In the genomic region with DNA sequence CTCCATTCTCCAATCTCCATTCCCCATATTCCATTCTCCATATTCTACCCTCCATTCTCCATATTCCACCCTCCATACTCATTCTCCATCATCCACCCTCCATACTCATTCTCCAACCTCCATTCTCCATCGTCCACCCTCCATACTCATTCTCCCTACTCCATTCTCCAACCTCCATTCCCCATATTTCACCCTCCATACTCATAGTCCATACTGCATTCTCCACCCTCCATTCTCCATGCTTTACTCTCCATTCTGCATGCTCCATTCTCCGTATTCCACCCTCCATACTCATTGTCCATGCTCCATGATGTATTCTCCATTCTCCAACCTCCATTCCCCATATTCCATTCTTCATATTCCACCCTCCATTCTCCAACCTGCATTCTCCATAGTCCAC, we compare ENCODE assay signal across 27 cellular contexts.
"Had no signal": no experiment of that assay in that cellular context is flagged by ENCODE, and none has a peak within 500 bp of the region (broad histone marks: within the 10 kb centered on the region; RNA-seq: fewer than 3 reads in every experiment).

No MANE protein-coding gene starts in this region.

- H3K27me3 ChIP-seq: testis, thyroid gland, tibial artery, tibial nerve, upper lobe of left lung, upper lobe of right lung, vagina had no signal

- DNase-seq: stimulated activated CD4-positive, alpha-beta T cell treated with anti-CD3 and anti-CD28 coated beads, Interleukin-2, amount 100 ng/mL, for 48 hours; stimulated activated CD4-positive, alpha-beta T cell treated with anti-CD3 and anti-CD28 coated beads, Interleukin-4, amount 100 ng/mL, for 1 hour; stimulated activated CD4-positive, alpha-beta T cell treated with anti-CD3 and anti-CD28 coated beads, Interleukin-4, amount 100 ng/mL, for 24 hours; stimulated activated CD4-positive, alpha-beta T cell treated with anti-CD3 and anti-CD28 coated beads, Interleukin-4, amount 100 ng/mL, for 4 hours; stimulated activated CD8-positive, alpha-beta memory T cell treated with anti-CD3 and anti-CD28 coated beads, Interleukin-4, amount 100 ng/mL, for 48 hours; stimulated activated naive B cell treated with anti-CD40 and anti-IgM and Interleukin-4, amounts not matched to agents 10 μg/mL and 1 μg/mL and 100 μg/mL, for 72 hours; stimulated activated naive CD4-positive, alpha-beta T cell; stimulated activated naive CD4-positive, alpha-beta T cell treated with Interleukin-2 at 50 U/mL for 16 hours; stimulated activated naive CD8-positive, alpha-beta T cell treated with anti-CD3 and anti-CD28 coated beads, Interleukin-15, amount 100 ng/mL, for 72 hours; stimulated activated naive CD8-positive, alpha-beta T cell treated with anti-CD3 and anti-CD28 coated beads, Interleukin-15, Interleukin-2, amounts not matched to agents 100 U/mL and 50 U/mL, for 24 hours; stomach; substantia nigra; testis; thyroid gland; tibial artery; transverse colon; trophoblast cell; upper lobe of left lung; upper lobe of right lung; uterus had no signal

- H3K4me3 ChIP-seq: stomach, suprapubic skin, testis, thoracic aorta, thyroid gland, tibial artery, tibial nerve, transverse colon, upper lobe of left lung, upper lobe of right lung, uterus, vagina had no signal

- FAIRE-seq: urothelium cell line had no signal

- ATAC-seq: stimulated activated effector memory CD8-positive, alpha-beta T cell treated with anti-CD3 and anti-CD28 coated beads, Interleukin-12 subunit alpha, Interleukin-12 subunit beta, amount 100 ng/mL, for 72 hours; stimulated activated memory B cell treated with anti-CD40 and anti-IgM and Interleukin-4, amounts not matched to agents 10 μg/mL and 1 μg/mL and 100 μg/mL, for 72 hours; stimulated activated naive B cell treated with anti-CD40 and anti-IgM and Interleukin-4, amounts not matched to agents 10 μg/mL and 1 μg/mL and 100 μg/mL, for 72 hours; stimulated activated naive CD8-positive, alpha-beta T cell treated with anti-CD3 and anti-CD28 coated beads, Interleukin-15, amount 100 ng/mL, for 72 hours; stimulated activated naive CD8-positive, alpha-beta T cell treated with anti-CD3 and anti-CD28 coated beads, Interleukin-15, Interleukin-2, amounts not matched to agents 100 U/mL and 50 U/mL, for 24 hours; upper lobe of right lung had no signal

- H3K9me3 ChIP-seq: stomach, suprapubic skin, testis, thoracic aorta, thyroid gland, tibial artery, tibial nerve, transverse colon, upper lobe of left lung, upper lobe of right lung, uterus, vagina had no signal

- H3K27ac ChIP-seq: stomach, suprapubic skin, testis, thoracic aorta, thyroid gland, tibial artery, tibial nerve, transverse colon, upper lobe of left lung, upper lobe of right lung, uterus, vagina had no signal

- H3K36me3 ChIP-seq: stomach, suprapubic skin, thoracic aorta, thyroid gland, tibial artery, tibial nerve, transverse colon, upper lobe of left lung, upper lobe of right lung, uterus, vagina had no signal

- H3K4me1 ChIP-seq: stomach, suprapubic skin, testis, thyroid gland, tibial artery, tibial nerve, transverse colon, upper lobe of left lung, upper lobe of right lung, uterus, vagina had no signal
